Comparison of ENCODE assay signal across 19 cellular contexts in the genomic region with DNA sequence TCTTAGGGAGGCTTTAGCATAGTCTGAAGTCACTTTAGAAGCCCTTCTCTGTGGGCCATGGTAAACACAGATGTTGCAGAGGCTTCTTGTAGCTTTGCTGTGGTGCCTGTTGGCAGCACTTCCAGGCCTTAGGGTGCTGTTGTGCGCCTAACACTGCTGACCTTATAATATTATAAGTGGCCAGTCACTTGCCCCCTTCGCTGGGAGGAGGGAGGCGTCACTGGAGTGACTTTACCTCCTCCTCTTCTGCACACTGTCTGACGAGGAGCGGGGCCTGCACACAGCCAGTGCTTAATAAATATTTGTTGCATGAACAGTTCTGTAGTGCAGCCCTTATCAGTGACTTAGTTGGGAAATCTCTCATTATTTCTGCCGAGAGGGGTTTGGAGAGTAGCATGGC.
DNase-seq lines count a peak whose midpoint lies in the region; ATAC-seq lines count a peak whose summit lies in the region.
"Had no signal": no experiment of that assay in that cellular context is flagged by ENCODE, and none has a peak within 500 bp of the region (broad histone marks: within the 10 kb centered on the region; RNA-seq: fewer than 3 reads in every experiment).

No MANE protein-coding gene starts in this region.

- peaks cover 13% of the 10 kb centered on the region for H3K36me3 Mint-ChIP-seq in T-helper 17 cell (ENCODE audit: low read depth)

- peak overlapping the region; percentile 86 for H3K4me2 ChIP-seq in BLaER1

- H3K27me3 Mint-ChIP-seq in T-helper 17 cell: no peaks in the 10 kb centered on the region
- H3K27me3 Mint-ChIP-seq: IgD-negative memory B cell had no signal

- peaks cover 97% of the 10 kb centered on the region for H3K4me1 ChIP-seq in BLaER1

- H3K36me3 ChIP-seq in BLaER1: peaks cover 75% of the 10 kb centered on the region

- no peak overlapping the region for H3K9ac ChIP-seq in BLaER1

- H3K27me3 ChIP-seq in BLaER1: no peaks in the 10 kb centered on the region

- H3K27ac Mint-ChIP-seq in T-helper 17 cell: peak overlapping the region; percentile 41
- H3K27ac Mint-ChIP-seq: IgD-negative memory B cell had no signal

- no peak overlapping the region for H3K27ac ChIP-seq in BLaER1

- DNase-seq in activated CD8-positive, alpha-beta memory T cell treated with anti-CD3 and anti-CD28 coated beads for 24 hours: peak; percentile 41
- DNase-seq in activated CD8-positive, alpha-beta memory T cell treated with anti-CD3 and anti-CD28 coated beads, Interleukin-2, amount 50 U/mL, for 4 hours: no peak
- no peak for DNase-seq in T-helper 17 cell
- DNase-seq in islet precursor cell: peak; percentile 16
- no peak for DNase-seq in epidermal melanocyte (ENCODE audit: insufficient read length, low spot score)
- DNase-seq in NCI-H146 treated with DMSO at 0.1 percent for 48 hours (lab: John Stamatoyannopoulos, UW; ENCODE audit: unreplicated experiment): no peak
- DNase-seq: 8988T, C1 segment of cervical spinal cord, DND-41, GDM1, MV-4-11, NCI-H1436, NCI-H2081, NCI-H510A treated with DMSO at 0.1 percent for 48 hours had no signal

- H3K4me3 ChIP-seq in BLaER1: no peak overlapping the region

- no peak overlapping the region for H3K4me3 Mint-ChIP-seq in T-helper 17 cell
- H3K4me3 Mint-ChIP-seq: IgD-negative memory B cell had no signal

- H3K9me3 ChIP-seq in BLaER1 (no peaks in the 10 kb centered on the region), T-helper 17 cell (ENCODE audit: control insufficient read depth, low read length, poor library complexity, severe bottlenecking) (no peaks in the 10 kb centered on the region)

- no peak for ATAC-seq in T-helper 17 cell
- no peak for ATAC-seq in HG02884 (IDR thresholded peaks at IDR 0.05; ENCODE audit: unreplicated experiment)
- ATAC-seq: HCT116, Panc1 had no signal

- H4K20me1 ChIP-seq in BLaER1: peaks cover 97% of the 10 kb centered on the region

- peaks cover 13% of the 10 kb centered on the region for H3K4me1 Mint-ChIP-seq in T-helper 17 cell

Comparison
In these comparisons a context has a peak if more than half of its experiments do, and no peak if none do; other contexts are left out.
1. DNase-seq: peak in activated CD8-positive, alpha-beta memory T cell treated with anti-CD3 and anti-CD28 coated beads for 24 hours (single experiment) and islet precursor cell (single experiment); none in activated CD8-positive, alpha-beta memory T cell treated with anti-CD3 and anti-CD28 coated beads, Interleukin-2, amount 50 U/mL, for 4 hours (single experiment), T-helper 17 cell (0 of 3), epidermal melanocyte (single experiment) and NCI-H146 treated with DMSO at 0.1 percent for 48 hours (single experiment).